Comparison of ENCODE assay signal across 16 cellular contexts in the genomic region with DNA sequence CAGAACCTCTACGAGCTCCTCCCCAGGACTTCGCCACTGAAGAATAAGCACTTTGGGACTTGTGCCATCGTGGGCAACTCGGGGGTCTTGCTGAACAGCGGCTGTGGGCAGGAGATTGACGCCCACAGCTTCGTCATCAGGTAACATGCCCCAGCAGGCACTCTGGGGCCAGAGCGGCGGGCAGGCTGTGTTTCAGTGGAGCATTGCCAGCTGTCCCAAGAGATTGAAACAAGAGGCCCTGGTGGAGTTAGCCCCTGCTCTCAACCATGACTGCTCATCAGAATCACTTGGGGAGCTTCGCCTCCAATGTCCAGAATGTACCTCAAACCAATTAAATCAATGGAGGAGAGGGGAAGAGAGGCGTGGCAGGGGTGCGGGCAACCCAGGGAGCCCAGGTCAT. TPM values are rescaled to one million over a fixed set of nuclear protein-coding genes. Genes with fewer than 3 reads are reported as not detected.
DNase-seq lines count a peak whose midpoint lies in the region; ATAC-seq and TF ChIP-seq lines count a peak whose summit lies in the region.
"Had no signal": no experiment of that assay in that cellular context is flagged by ENCODE, and none has a peak within 500 bp of the region (broad histone marks: within the 10 kb centered on the region; RNA-seq: fewer than 3 reads in every experiment).

No MANE protein-coding gene starts in this region.

- H2BK120ac ChIP-seq in mesenchymal stem cell (ENCODE audit: low read depth, low read length) = no peak overlapping the region

- H3K36me3 Mint-ChIP-seq in MCF 10A (ENCODE audit: insufficient read depth, unreplicated experiment) = no peaks in the 10 kb centered on the region
- no peaks in the 10 kb centered on the region for H3K36me3 Mint-ChIP-seq in naive thymus-derived CD8-positive, alpha-beta T cell
- H3K36me3 Mint-ChIP-seq: CD8-positive, alpha-beta memory T cell had no signal

- TF ChIP-seq CTCF in mammary epithelial cell (conservative IDR thresholded peaks at IDR 0.05 in 1 of 2, IDR thresholded peaks at IDR 0.05 in 1 of 2; ENCODE audit: extremely low read depth in 1 of 2, insufficient read depth in 1 of 2, low read depth in 1 of 2, low read length in 2 of 2) = no peak
- TF ChIP-seq CTCF in MCF 10A (IDR thresholded peaks at IDR 0.05; ENCODE audit: unreplicated experiment) = no peak

- BruUV-seq in mammary epithelial cell (replicated peaks; lab: Mats Ljungman, UMichigan) = no TSS peak
- no TSS peak for BruUV-seq in MCF 10A (replicated peaks; lab: Mats Ljungman, UMichigan)

- no peak for ATAC-seq in naive thymus-derived CD8-positive, alpha-beta T cell
- no peak for ATAC-seq in GM21737 (IDR thresholded peaks at IDR 0.05; ENCODE audit: unreplicated experiment)

- H2AFZ ChIP-seq in mammary epithelial cell (ENCODE audit: low read depth, low read length) (peak overlapping the region; percentile 27), mesenchymal stem cell (ENCODE audit: low read depth, low read length) (peak overlapping the region; percentile 37)

- H3K9me3 ChIP-seq in mammary epithelial cell (replicated peaks; ENCODE audit: insufficient read depth, low read length) (no peaks in the 10 kb centered on the region), mesenchymal stem cell (ENCODE audit: control insufficient read depth, low read length) (no peaks in the 10 kb centered on the region)
- H3K9me3 ChIP-seq: BLaER1, Caco-2, HAP-1 had no signal

- no peak overlapping the region for H3K9ac ChIP-seq in mammary epithelial cell (ENCODE audit: insufficient read depth, low read length)
- H3K9ac ChIP-seq in mesenchymal stem cell (ENCODE audit: low read length) = no peak overlapping the region
- H3K9ac ChIP-seq: BLaER1 had no signal

- no peak overlapping the region for H3K18ac ChIP-seq in mesenchymal stem cell (ENCODE audit: low read depth in 1 of 2, low read length in 2 of 2)

- H3K27ac ChIP-seq in mammary epithelial cell (ENCODE audit: insufficient read depth, low read depth, low read length) (no peak overlapping the region), mesenchymal stem cell (ENCODE audit: low read length, poor library complexity, severe bottlenecking) (no peak overlapping the region)
- H3K27ac ChIP-seq: 22Rv1, BLaER1 had no signal

- H3K4me3 Mint-ChIP-seq in MCF 10A (ENCODE audit: unreplicated experiment) = no peak overlapping the region
- H3K4me3 Mint-ChIP-seq in naive thymus-derived CD8-positive, alpha-beta T cell = no peak overlapping the region

- 42% methylated on average over 9 of the region's 12 CpGs for WGBS in mammary epithelial cell (ENCODE audit: low coverage, missing lambda C conversion rate)
- WGBS in mesenchymal stem cell = 83% methylated on average over 11 of the region's 12 CpGs

- H3K4me3 ChIP-seq in mammary epithelial cell (replicated peaks in 1 of 3; ENCODE audit: insufficient read depth in 1 of 3, low read depth in 2 of 3, low read length in 3 of 3) (no peak overlapping the region), mesenchymal stem cell (ENCODE audit: insufficient read depth in 1 of 2, low read depth in 1 of 2, low read length in 2 of 2) (no peak overlapping the region)
- H3K4me3 ChIP-seq: BLaER1, HAP-1 had no signal

- H4K91ac ChIP-seq in mesenchymal stem cell (ENCODE audit: low read length) = no peak overlapping the region

- no peaks in the 10 kb centered on the region for H3K4me1 Mint-ChIP-seq in MCF 10A (ENCODE audit: insufficient read depth, unreplicated experiment)
- H3K4me1 Mint-ChIP-seq in naive thymus-derived CD8-positive, alpha-beta T cell = no peaks in the 10 kb centered on the region
- H3K4me1 Mint-ChIP-seq: CD8-positive, alpha-beta memory T cell had no signal

- no peaks in the 10 kb centered on the region for H3K36me3 ChIP-seq in mammary epithelial cell (ENCODE audit: insufficient read depth, low read length)
- H3K36me3 ChIP-seq in mesenchymal stem cell (ENCODE audit: control insufficient read depth in 1 of 2, insufficient read depth in 2 of 2, low read depth in 1 of 2, low read length in 2 of 2) = no peaks in the 10 kb centered on the region

- intact Hi-C loops in mammary epithelial cell (cut with micrococcal nuclease) = no loop called here
- intact Hi-C loops in MCF 10A (cut with micrococcal nuclease) = no loop called here

- H3K79me2 ChIP-seq in mammary epithelial cell (ENCODE audit: insufficient read depth, low read length) = no peaks in the 10 kb centered on the region

- POLR2A ChIA-PET in MCF 10A (lab: Yijun Ruan, JAX) = no interaction called here
- POLR2A ChIA-PET in naive thymus-derived CD8-positive, alpha-beta T cell (lab: Charles Lee) = no interaction called here

- no peaks in the 10 kb centered on the region for H4K20me1 ChIP-seq in mammary epithelial cell (ENCODE audit: insufficient read depth, low read length)
- H4K20me1 ChIP-seq: BLaER1 had no signal

- no peak overlapping the region for H3K14ac ChIP-seq in mesenchymal stem cell (ENCODE audit: low read length in 2 of 2)

- H3K27me3 Mint-ChIP-seq in MCF 10A (ENCODE audit: insufficient read depth, unreplicated experiment) = peaks cover 30% of the 10 kb centered on the region
- H3K27me3 Mint-ChIP-seq in naive thymus-derived CD8-positive, alpha-beta T cell = peaks cover 0 to 19% (median 0%) of the 10 kb centered on the region in 5 donors

- H3K27me3 ChIP-seq in mammary epithelial cell (ENCODE audit: insufficient read depth, low read length) (no peaks in the 10 kb centered on the region), mesenchymal stem cell (ENCODE audit: control insufficient read depth in 1 of 2, insufficient read depth in 1 of 2, low read length in 2 of 2) (peaks cover 0 to 43% of the 10 kb centered on the region in 2 experiments)
- H3K27me3 ChIP-seq: BLaER1 had no signal

- H3K9me3 Mint-ChIP-seq in MCF 10A (ENCODE audit: unreplicated experiment) = no peaks in the 10 kb centered on the region
- H3K9me3 Mint-ChIP-seq in naive thymus-derived CD8-positive, alpha-beta T cell = no peaks in the 10 kb centered on the region
- H3K9me3 Mint-ChIP-seq: CD8-positive, alpha-beta memory T cell had no signal

- H4K8ac ChIP-seq in mesenchymal stem cell (ENCODE audit: low read length) = no peak overlapping the region

- peak; percentile 38 for DNase-seq in DMS79 treated with DMSO at 0.1 percent for 48 hours (lab: John Stamatoyannopoulos, UW)
- DNase-seq in DMS79 (lab: John Stamatoyannopoulos, UW) = no peak
- DNase-seq in mammary epithelial cell = peak; percentile 16
- no peak for DNase-seq in MCF 10A (ENCODE audit: unreplicated experiment)
- no peak for DNase-seq in mesenchymal stem cell
- DNase-seq in naive thymus-derived CD8-positive, alpha-beta T cell = no peak
- DNase-seq: Caco-2; CD8-positive, alpha-beta memory T cell; EL; GOT3; IMR-90 had no signal

- H2BK12ac ChIP-seq in mesenchymal stem cell (ENCODE audit: low read length in 2 of 2) = no peak overlapping the region

- no peak overlapping the region for H2BK15ac ChIP-seq in mesenchymal stem cell (ENCODE audit: low read depth, poor library complexity, severe bottlenecking)

- in situ Hi-C loops in mammary epithelial cell (cut with MboI; ENCODE audit: low sequenced_read_pairs in 2 of 2) = no loop called here

- H3K4me1 ChIP-seq in mammary epithelial cell (ENCODE audit: insufficient read depth, low read length) (peaks cover 7% of the 10 kb centered on the region), mesenchymal stem cell (ENCODE audit: control insufficient read depth, insufficient read depth, low read depth, low read length) (no peaks in the 10 kb centered on the region)
- H3K4me1 ChIP-seq: BLaER1, Caco-2, HAP-1 had no signal

- H3K4me2 ChIP-seq in mammary epithelial cell (ENCODE audit: insufficient read depth, low read depth, low read length) = no peak overlapping the region
- H3K4me2 ChIP-seq in mesenchymal stem cell (ENCODE audit: low read length, poor library complexity, severe bottlenecking) = no peak overlapping the region
- H3K4me2 ChIP-seq: BLaER1 had no signal

- no peaks in the 10 kb centered on the region for H3K79me1 ChIP-seq in mesenchymal stem cell (replicated peaks; ENCODE audit: low read length, poor library complexity, severe bottlenecking)

- dilution Hi-C loops in mammary epithelial cell (cut with HindIII; ENCODE audit: low sequenced_read_pairs) = no loop called here

- H3K23ac ChIP-seq in mesenchymal stem cell (ENCODE audit: low read length in 2 of 2) = no peak overlapping the region

- no peak overlapping the region for H2BK5ac ChIP-seq in mesenchymal stem cell (ENCODE audit: low read depth, low read length, poor library complexity, severe bottlenecking)

- CTCF ChIA-PET in mammary epithelial cell (lab: Charles Lee; ENCODE audit: low non-redundant PET) = no interaction called here
- CTCF ChIA-PET in MCF 10A (lab: Yijun Ruan, JAX) = no interaction called here

- H3K27ac Mint-ChIP-seq in MCF 10A (ENCODE audit: low read depth, unreplicated experiment) = no peak overlapping the region
- H3K27ac Mint-ChIP-seq in naive thymus-derived CD8-positive, alpha-beta T cell = no peak overlapping the region

- no peak overlapping the region for H3K4ac ChIP-seq in mesenchymal stem cell (ENCODE audit: low read depth in 1 of 2, low read length in 2 of 2)

- no peak overlapping the region for H2AK5ac ChIP-seq in mesenchymal stem cell (ENCODE audit: low read length, severe bottlenecking)

RNA-seq across cellular contexts. Expression of a gene that starts 44.8 kb away (rescaled TPM):
- total RNA-seq in mammary epithelial cell = 1 to 10 TPM; 2.4 to 4.8 TPM
- 0.42 TPM for polyA plus RNA-seq in mammary epithelial cell
- polyA minus RNA-seq in mammary epithelial cell = not detected
- not detected in 2 replicates for total RNA-seq in MCF 10A (2022)
- polyA plus RNA-seq in mesenchymal stem cell (2013, experiment 1 of 2) = 0.03 TPM
- 0.04 TPM for polyA plus RNA-seq in mesenchymal stem cell (2013, experiment 2 of 2)
- not detected for total RNA-seq in naive thymus-derived CD8-positive, alpha-beta T cell
- not detected for polyA plus RNA-seq in naive thymus-derived CD8-positive, alpha-beta T cell
- total RNA-seq: Caco-2; CD8-positive, alpha-beta memory T cell; HT-29; IMR-90 had no signal
- polyA plus RNA-seq: CD8-positive, alpha-beta memory T cell; IMR-90 had no signal

Comparison
In these comparisons a context has a peak if more than half of its experiments do, and no peak if none do; other contexts are left out.
1. DNase-seq: peak in DMS79 treated with DMSO at 0.1 percent for 48 hours (single experiment) and mammary epithelial cell (single experiment); none in DMS79 (single experiment), MCF 10A (single experiment), mesenchymal stem cell (single experiment) and naive thymus-derived CD8-positive, alpha-beta T cell (0 of 10).